In the genomic region with DNA sequence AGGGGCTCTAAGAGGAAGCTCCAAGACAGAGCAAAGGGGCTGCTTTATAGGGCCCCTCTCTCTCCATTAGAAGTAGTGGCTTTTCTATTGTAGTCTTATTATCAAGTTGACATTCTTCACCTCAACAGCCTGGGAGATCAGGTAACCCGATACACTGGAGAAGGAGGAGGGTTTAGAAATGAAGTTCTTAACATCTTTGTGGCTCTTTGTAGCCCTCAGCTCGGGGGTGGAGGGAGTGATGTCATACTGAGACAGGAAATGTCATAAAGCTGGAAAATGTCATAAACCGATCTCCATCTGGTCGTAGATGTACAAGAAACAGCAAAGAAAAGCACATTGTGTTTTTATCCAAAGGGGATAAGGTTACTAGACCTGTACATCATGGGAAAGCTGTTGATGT, we compare ENCODE assay signal across 30 cellular contexts. TPM values are rescaled to one million over a fixed set of nuclear protein-coding genes. Genes with fewer than 3 reads are reported as not detected.
"Had no signal": no experiment of that assay in that cellular context is flagged by ENCODE, and none has a peak within 500 bp of the region (broad histone marks: within the 10 kb centered on the region; RNA-seq: fewer than 3 reads in every experiment).

No MANE protein-coding gene starts in this region.

- H3K4me1 ChIP-seq: gastroesophageal sphincter, left lung, vagina had no signal

- H3K36me3 Mint-ChIP-seq: type B pancreatic cell had no signal

- H3K4me3 ChIP-seq: coronary artery, gastroesophageal sphincter, left lung, lung, ovary, skin epidermis, thoracic aorta, vagina had no signal

- H3K27me3 ChIP-seq: brain microvascular endothelial cell, gastroesophageal sphincter, left lung, neutrophil, ovary, vagina had no signal

- H3K27ac ChIP-seq: brain microvascular endothelial cell, coronary artery, gastroesophageal sphincter, left lung, neutrophil, ovary, skin epidermis, thoracic aorta, vagina, WERI-Rb-1 had no signal

- H3K27ac Mint-ChIP-seq: activated CD4-positive, alpha-beta memory T cell treated with anti-CD3 and anti-CD28 coated beads, Interleukin-2, amount 10 ng/mL, durations not matched to agents 7 days and 5 days; activated CD4-positive, alpha-beta T cell treated with anti-CD3 and anti-CD28 coated beads, Interleukin-2, amount 10 ng/mL, durations not matched to agents 7 days and 5 days; activated T-cell treated with anti-CD3 and anti-CD28 coated beads, Interleukin-2, amount 50 U/mL, for 24 hours; progenitor cell of endocrine pancreas; T-helper 17 cell; type B pancreatic cell had no signal

- DNase-seq: activated CD4-positive, alpha-beta memory T cell treated with anti-CD3 and anti-CD28 coated beads, Interleukin-2, amount 10 ng/mL, durations not matched to agents 7 days and 5 days; activated CD4-positive, alpha-beta T cell treated with anti-CD3 and anti-CD28 coated beads for 1 hour; activated CD4-positive, alpha-beta T cell treated with anti-CD3 and anti-CD28 coated beads, Interleukin-2, amount 10 ng/mL, durations not matched to agents 7 days and 5 days; activated CD8-positive, alpha-beta memory T cell treated with anti-CD3 and anti-CD28 coated beads, Interleukin-2, amount 50 U/mL, for 48 hours; activated gamma-delta T cell treated with Interleukin-2 at 50 U/mL for 16 hours; activated naive CD4-positive, alpha-beta T cell treated with anti-CD3 and anti-CD28 coated beads, Interleukin-2, amount 50 U/mL, for 16 hours; activated T-cell treated with anti-CD3 and anti-CD28 coated beads, Interleukin-2, amount 50 U/mL, for 24 hours; amniotic stem cell; brain microvascular endothelial cell; hippocampal formation; kidney glomerular epithelial cell; left lung; ovary; stimulated activated CD4-positive, alpha-beta T cell treated with anti-CD3 and anti-CD28 coated beads, Interleukin-12 subunit alpha, Interleukin-12 subunit beta, amount 100 ng/mL, for 4 hours; stimulated activated CD4-positive, alpha-beta T cell treated with anti-CD3 and anti-CD28 coated beads, Interleukin-4, amount 100 ng/mL, for 1 hour; stimulated activated naive CD8-positive, alpha-beta T cell treated with anti-CD3 and anti-CD28 coated beads, Interleukin-15, Interleukin-2, amounts not matched to agents 100 U/mL and 50 U/mL, for 24 hours; T-helper 17 cell; T1000; WERI-Rb-1 had no signal

- H3K9me3 ChIP-seq: gastroesophageal sphincter, left lung, neutrophil, ovary, thoracic aorta, vagina had no signal

- H3K4me1 Mint-ChIP-seq: activated CD4-positive, alpha-beta memory T cell treated with anti-CD3 and anti-CD28 coated beads, Interleukin-2, amount 10 ng/mL, durations not matched to agents 7 days and 5 days; activated CD4-positive, alpha-beta T cell treated with anti-CD3 and anti-CD28 coated beads, Interleukin-2, amount 10 ng/mL, durations not matched to agents 7 days and 5 days; T-helper 17 cell had no signal

- ATAC-seq: gastroesophageal sphincter; left lung; sciatic nerve; stimulated activated naive CD8-positive, alpha-beta T cell treated with anti-CD3 and anti-CD28 coated beads, Interleukin-15, Interleukin-2, amounts not matched to agents 100 U/mL and 50 U/mL, for 24 hours; T-helper 17 cell had no signal

- H3K9me3 Mint-ChIP-seq: activated T-cell treated with anti-CD3 and anti-CD28 coated beads, Interleukin-2, amount 50 U/mL, for 24 hours; nephron; type B pancreatic cell had no signal

- H3K27me3 Mint-ChIP-seq: activated CD4-positive, alpha-beta memory T cell treated with anti-CD3 and anti-CD28 coated beads, Interleukin-2, amount 10 ng/mL, durations not matched to agents 7 days and 5 days; T-helper 17 cell had no signal

- H3K4me3 Mint-ChIP-seq: activated CD4-positive, alpha-beta memory T cell treated with anti-CD3 and anti-CD28 coated beads, Interleukin-2, amount 10 ng/mL, durations not matched to agents 7 days and 5 days; activated CD4-positive, alpha-beta T cell treated with anti-CD3 and anti-CD28 coated beads, Interleukin-2, amount 10 ng/mL, durations not matched to agents 7 days and 5 days; activated T-cell treated with anti-CD3 and anti-CD28 coated beads, Interleukin-2, amount 50 U/mL, for 24 hours; nephron; T-helper 17 cell had no signal

- H3K36me3 ChIP-seq: brain microvascular endothelial cell, gastroesophageal sphincter, left lung, neutrophil, ovary, thoracic aorta, vagina, WERI-Rb-1 had no signal

RNA-seq across cellular contexts. Expression of a gene that starts 17.9 kb away (rescaled TPM):
- total RNA-seq: activated CD4-positive, alpha-beta memory T cell treated with anti-CD3 and anti-CD28 coated beads, Interleukin-2, amount 10 ng/mL, durations not matched to agents 7 days and 5 days; activated CD4-positive, alpha-beta T cell treated with anti-CD3 and anti-CD28 coated beads, Interleukin-2, amount 10 ng/mL, durations not matched to agents 7 days and 5 days had no signal
